Comparison of ENCODE assay signal across 30 cellular contexts in genomic region chr2:119784876-119785275, GRCh38.
"Had no signal": no experiment of that assay in that cellular context is flagged by ENCODE, and none has a peak within 500 bp of the region (broad histone marks: within the 10 kb centered on the region; RNA-seq: fewer than 3 reads in every experiment).

No MANE protein-coding gene starts in this region.

- H3K4me1 ChIP-seq: parathyroid adenoma, tibial nerve, upper lobe of right lung, uterus had no signal

- H3K4me3 Mint-ChIP-seq: naive B cell; natural killer cell treated with Interleukin-12 subunit alpha and Interleukin-12 subunit beta and Interleukin-15 and Interleukin-18, amount 100 ng/mL, for 72 hours; nephron progenitor cell; neural crest cell; stimulated activated effector memory CD8-positive, alpha-beta T cell treated with anti-CD3 and anti-CD28 coated beads, Interleukin-12 subunit alpha, Interleukin-12 subunit beta, amount 100 ng/mL, for 72 hours; stimulated activated naive B cell treated with anti-CD40 and anti-IgM and Interleukin-4, amounts not matched to agents 10 μg/mL and 1 μg/mL and 100 μg/mL, for 72 hours; stimulated activated naive CD8-positive, alpha-beta T cell treated with anti-CD3 and anti-CD28 coated beads, Interleukin-15, Interleukin-2, amounts not matched to agents 100 ng/mL and 50 ng/mL, for 24 hours; type B pancreatic cell had no signal

- H3K27ac Mint-ChIP-seq: natural killer cell treated with Interleukin-12 subunit alpha and Interleukin-12 subunit beta and Interleukin-15 and Interleukin-18, amount 100 ng/mL, for 72 hours; progenitor cell of endocrine pancreas; stimulated activated effector memory CD8-positive, alpha-beta T cell treated with anti-CD3 and anti-CD28 coated beads, Interleukin-12 subunit alpha, Interleukin-12 subunit beta, amount 100 ng/mL, for 72 hours; stimulated activated naive B cell treated with anti-CD40 and anti-IgM and Interleukin-4, amounts not matched to agents 10 μg/mL and 1 μg/mL and 100 μg/mL, for 72 hours; stimulated activated naive CD8-positive, alpha-beta T cell treated with anti-CD3 and anti-CD28 coated beads, Interleukin-15, Interleukin-2, amounts not matched to agents 100 ng/mL and 50 ng/mL, for 24 hours; type B pancreatic cell had no signal

- H3K9me3 Mint-ChIP-seq: natural killer cell treated with Interleukin-12 subunit alpha and Interleukin-12 subunit beta and Interleukin-15 and Interleukin-18, amount 100 ng/mL, for 72 hours; stimulated activated naive CD8-positive, alpha-beta T cell treated with anti-CD3 and anti-CD28 coated beads, Interleukin-15, Interleukin-2, amounts not matched to agents 100 ng/mL and 50 ng/mL, for 24 hours; type B pancreatic cell had no signal

- DNase-seq: naive B cell; naive thymus-derived CD8-positive, alpha-beta T cell; nephron progenitor cell; nucleus accumbens; ovary; posterior cingulate gyrus; psoas muscle; right cardiac atrium; sigmoid colon; small intestine; stimulated activated CD4-positive, alpha-beta T cell treated with anti-CD3 and anti-CD28 coated beads, Interleukin-15, amount 100 ng/mL, for 24 hours; stimulated activated CD4-positive, alpha-beta T cell treated with anti-CD3 and anti-CD28 coated beads, Interleukin-2, amount 100 ng/mL, for 24 hours; stimulated activated CD4-positive, alpha-beta T cell treated with anti-CD3 and anti-CD28 coated beads, Interleukin-2, amount 100 ng/mL, for 48 hours; stimulated activated CD4-positive, alpha-beta T cell treated with anti-CD3 and anti-CD28 coated beads, Interleukin-4, amount 100 ng/mL, for 24 hours; stimulated activated naive B cell treated with anti-CD40 and anti-IgM and Interleukin-4, amounts not matched to agents 10 μg/mL and 1 μg/mL and 100 μg/mL, for 72 hours; stimulated activated naive CD4-positive, alpha-beta T cell treated with Interleukin-2 at 50 U/mL for 16 hours; stomach; thyroid gland; upper lobe of right lung; uterus had no signal

- H3K9ac ChIP-seq: parathyroid adenoma had no signal

- H3K36me3 ChIP-seq: neutrophil, ovary, sigmoid colon, stomach, thoracic aorta, thyroid gland, tibial nerve, upper lobe of right lung, uterus had no signal

- H3K27me3 ChIP-seq: neutrophil, ovary, sigmoid colon, stomach, thyroid gland, tibial nerve, upper lobe of right lung, uterus had no signal

- H2AFZ ChIP-seq: parathyroid adenoma had no signal

- ATAC-seq: naive thymus-derived CD8-positive, alpha-beta T cell; natural killer cell treated with Interleukin-12 subunit alpha and Interleukin-12 subunit beta and Interleukin-15 and Interleukin-18, amount 100 ng/mL, for 72 hours; right cardiac atrium; stimulated activated effector memory CD8-positive, alpha-beta T cell treated with anti-CD3 and anti-CD28 coated beads, Interleukin-12 subunit alpha, Interleukin-12 subunit beta, amount 100 ng/mL, for 72 hours; stimulated activated naive B cell treated with anti-CD40 and anti-IgM and Interleukin-4, amounts not matched to agents 10 μg/mL and 1 μg/mL and 100 μg/mL, for 72 hours; upper lobe of right lung had no signal

- H3K4me3 ChIP-seq: ovary, psoas muscle, sigmoid colon, stomach, thoracic aorta, thyroid gland, tibial nerve, upper lobe of right lung, uterus had no signal

- H3K27me3 Mint-ChIP-seq: naive B cell; naive thymus-derived CD8-positive, alpha-beta T cell; natural killer cell treated with Interleukin-12 subunit alpha and Interleukin-12 subunit beta and Interleukin-15 and Interleukin-18, amount 100 ng/mL, for 72 hours; progenitor cell of endocrine pancreas; stimulated activated naive B cell treated with anti-CD40 and anti-IgM and Interleukin-4, amounts not matched to agents 10 μg/mL and 1 μg/mL and 100 μg/mL, for 72 hours; stimulated activated naive CD8-positive, alpha-beta T cell treated with anti-CD3 and anti-CD28 coated beads, Interleukin-15, Interleukin-2, amounts not matched to agents 100 ng/mL and 50 ng/mL, for 24 hours; type B pancreatic cell had no signal

- H3K27ac ChIP-seq: neutrophil, ovary, parathyroid adenoma, psoas muscle, sigmoid colon, stomach, thoracic aorta, thyroid gland, tibial nerve, upper lobe of right lung, uterus had no signal

- H3K9me3 ChIP-seq: neutrophil, ovary, sigmoid colon, thyroid gland had no signal
